2 cellular contexts compared by ENCODE assay signal in genomic region chr18:50281972-50282520, GRCh38.
TF ChIP-seq lines count a peak whose summit lies in the region.

No MANE protein-coding gene starts in this region.

TF ChIP-seq in SK-N-SH, 30 proteins besides CTCF, POLR2A, EP300 and RAD21 (continued from another document):
- TF ChIP-seq REST (IDR thresholded peaks at IDR 0.05; ENCODE audit: low read depth, low read length) (no peak), RCOR1 (IDR thresholded peaks at IDR 0.05; ENCODE audit: low read length) (no peak), FOXM1 (IDR thresholded peaks at IDR 0.05; ENCODE audit: low read depth) (no peak), TEAD4 (IDR thresholded peaks at IDR 0.05; ENCODE audit: borderline replicate concordance, insufficient read depth) (no peak), NFIC (IDR thresholded peaks at IDR 0.05; ENCODE audit: borderline replicate concordance) (no peak), RXRA (IDR thresholded peaks at IDR 0.05; ENCODE audit: borderline replicate concordance, low read depth) (no peak), GABPA (IDR thresholded peaks at IDR 0.05; ENCODE audit: low read depth) (no peak), MEF2A (IDR thresholded peaks at IDR 0.05; ENCODE audit: borderline replicate concordance, low read depth) (no peak), JUND (IDR thresholded peaks at IDR 0.05) (no peak)

TF ChIP-seq in SK-N-SH treated with all-trans-retinoic acid at 6 μM for 48 hours, 23 proteins besides CTCF, POLR2A, EP300 and RAD21 (continued from another document):
- TF ChIP-seq PATZ1 (CRISPR knock-in tag; IDR thresholded peaks at IDR 0.05; ENCODE audit: borderline replicate concordance) (no peak), CSDC2 (CRISPR knock-in tag; IDR thresholded peaks at IDR 0.05) (no peak), ZC3H10 (CRISPR knock-in tag; IDR thresholded peaks at IDR 0.05) (no peak)
- TF ChIP-seq, protein P1, sequence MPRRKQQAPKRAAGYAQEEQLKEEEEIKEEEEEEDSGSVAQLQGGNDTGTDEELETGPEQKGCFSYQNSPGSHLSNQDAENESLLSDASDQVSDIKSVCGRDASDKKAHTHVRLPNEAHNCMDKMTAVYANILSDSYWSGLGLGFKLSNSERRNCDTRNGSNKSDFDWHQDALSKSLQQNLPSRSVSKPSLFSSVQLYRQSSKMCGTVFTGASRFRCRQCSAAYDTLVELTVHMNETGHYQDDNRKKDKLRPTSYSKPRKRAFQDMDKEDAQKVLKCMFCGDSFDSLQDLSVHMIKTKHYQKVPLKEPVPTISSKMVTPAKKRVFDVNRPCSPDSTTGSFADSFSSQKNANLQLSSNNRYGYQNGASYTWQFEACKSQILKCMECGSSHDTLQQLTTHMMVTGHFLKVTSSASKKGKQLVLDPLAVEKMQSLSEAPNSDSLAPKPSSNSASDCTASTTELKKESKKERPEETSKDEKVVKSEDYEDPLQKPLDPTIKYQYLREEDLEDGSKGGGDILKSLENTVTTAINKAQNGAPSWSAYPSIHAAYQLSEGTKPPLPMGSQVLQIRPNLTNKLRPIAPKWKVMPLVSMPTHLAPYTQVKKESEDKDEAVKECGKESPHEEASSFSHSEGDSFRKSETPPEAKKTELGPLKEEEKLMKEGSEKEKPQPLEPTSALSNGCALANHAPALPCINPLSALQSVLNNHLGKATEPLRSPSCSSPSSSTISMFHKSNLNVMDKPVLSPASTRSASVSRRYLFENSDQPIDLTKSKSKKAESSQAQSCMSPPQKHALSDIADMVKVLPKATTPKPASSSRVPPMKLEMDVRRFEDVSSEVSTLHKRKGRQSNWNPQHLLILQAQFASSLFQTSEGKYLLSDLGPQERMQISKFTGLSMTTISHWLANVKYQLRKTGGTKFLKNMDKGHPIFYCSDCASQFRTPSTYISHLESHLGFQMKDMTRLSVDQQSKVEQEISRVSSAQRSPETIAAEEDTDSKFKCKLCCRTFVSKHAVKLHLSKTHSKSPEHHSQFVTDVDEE (CRISPR knock-in tag; IDR thresholded peaks at IDR 0.05) = no peak
